Comparison of ENCODE assay signal across 15 cellular contexts in the genomic region with DNA sequence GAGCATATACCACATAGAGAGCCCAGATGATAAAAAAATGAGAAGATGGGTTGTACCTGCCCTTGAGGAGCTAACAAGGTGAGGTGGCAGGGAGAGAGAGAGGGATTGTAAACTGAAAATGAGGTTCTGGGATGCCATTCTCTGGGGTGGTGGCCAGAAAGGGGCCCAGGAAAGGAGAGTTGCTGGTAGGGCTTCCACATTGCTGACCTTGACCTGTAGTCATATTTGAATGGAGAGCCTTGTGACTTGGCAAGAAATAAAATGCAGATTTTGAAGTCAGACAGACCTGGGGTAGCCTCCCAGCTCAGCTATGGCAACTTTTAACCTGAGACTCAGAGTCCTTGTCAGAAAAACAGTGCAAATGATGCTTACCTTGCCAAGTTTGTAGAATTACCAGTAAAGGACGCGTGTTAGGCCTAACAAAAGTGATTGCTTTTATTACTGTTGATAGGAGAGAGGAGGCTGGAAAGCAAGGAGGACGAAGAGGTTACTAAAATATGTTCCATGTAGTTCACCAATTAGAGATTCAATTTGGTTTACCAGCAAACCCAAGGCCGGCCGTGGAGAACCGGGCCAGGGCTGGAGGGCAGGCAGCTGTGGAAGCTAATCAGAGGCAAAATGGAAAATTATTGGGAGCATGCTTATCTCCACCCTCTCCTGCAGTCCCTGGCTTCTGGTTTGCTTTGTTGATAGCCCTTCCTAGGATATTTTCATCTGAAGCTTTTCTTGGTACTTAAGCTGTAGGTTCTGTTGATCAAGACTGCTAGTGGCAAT.
"Had no signal": no experiment of that assay in that cellular context is flagged by ENCODE, and none has a peak within 500 bp of the region (broad histone marks: within the 10 kb centered on the region; RNA-seq: fewer than 3 reads in every experiment).

No MANE protein-coding gene starts in this region.

- H3K4me3 ChIP-seq: hepatocyte, tibial artery had no signal

- DNase-seq: activated CD4-positive, alpha-beta T cell treated with anti-CD3 and anti-CD28 coated beads, Interleukin-2, amount 10 ng/mL, durations not matched to agents 24 days and 14 days; activated CD8-positive, alpha-beta T cell treated with anti-CD3 and anti-CD28 coated beads for 36 hours; activated naive CD4-positive, alpha-beta T cell treated with anti-CD3 and anti-CD28 coated beads, Interleukin-2, amount 10 ng/mL, durations not matched to agents 7 days and 5 days; activated T-cell treated with anti-CD3 and anti-CD28 coated beads, Interleukin-2, amount 50 U/mL, for 4 hours; effector CD4-positive, alpha-beta T cell; left colon; nephron progenitor cell; nucleus accumbens; retina; stimulated activated naive B cell treated with anti-CD40 and anti-IgM and Interleukin-4, amounts not matched to agents 10 μg/mL and 1 μg/mL and 100 μg/mL, for 72 hours; tibial artery had no signal

- FAIRE-seq: astrocyte, bronchial epithelial cell, urothelium cell line had no signal

- H3K27me3 ChIP-seq: tibial artery had no signal

- H3K36me3 ChIP-seq: tibial artery had no signal

- ATAC-seq: activated CD8-positive, alpha-beta T cell treated with anti-CD3 and anti-CD28 coated beads for 36 hours; activated T-cell treated with anti-CD3 and anti-CD28 coated beads, Interleukin-2, amount 50 U/mL, for 4 hours; left colon; stimulated activated naive B cell treated with anti-CD40 and anti-IgM and Interleukin-4, amounts not matched to agents 10 μg/mL and 1 μg/mL and 100 μg/mL, for 72 hours had no signal

- H3K27ac ChIP-seq: hepatocyte had no signal
